Comparison of ENCODE assay signal across 20 cellular contexts in the genomic region with DNA sequence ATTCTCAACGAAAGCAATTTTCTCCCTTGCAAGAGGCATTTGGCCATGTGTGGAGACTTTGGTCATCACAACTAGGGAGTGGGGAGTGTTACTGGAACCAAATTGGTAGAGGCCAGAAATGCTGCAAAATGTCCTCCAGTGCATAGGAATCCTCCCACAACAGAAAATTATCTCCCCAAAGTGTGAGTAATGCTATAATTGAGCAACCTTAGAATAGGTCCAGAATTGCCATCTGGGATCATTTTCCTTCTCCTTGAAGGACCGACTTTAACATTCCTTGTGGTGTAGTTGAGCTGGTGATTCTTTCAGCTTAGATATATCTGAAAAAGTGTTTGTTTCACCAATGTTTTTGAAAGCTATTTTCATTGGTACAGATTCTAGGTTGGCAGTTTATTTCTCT.
DNase-seq lines count a peak whose midpoint lies in the region; FAIRE-seq and TF ChIP-seq lines count a peak whose summit lies in the region.
"Had no signal": no experiment of that assay in that cellular context is flagged by ENCODE, and none has a peak within 500 bp of the region (broad histone marks: within the 10 kb centered on the region; RNA-seq: fewer than 3 reads in every experiment).

No MANE protein-coding gene starts in this region.

- no peaks in the 10 kb centered on the region for H3K4me1 Mint-ChIP-seq in astrocyte (ENCODE audit: low read depth, unreplicated experiment)
- H3K4me1 Mint-ChIP-seq: activated CD4-positive, alpha-beta T cell treated with anti-CD3 and anti-CD28 coated beads, Interleukin-2, amount 10 ng/mL, durations not matched to agents 24 days and 14 days; activated CD8-positive, alpha-beta memory T cell treated with anti-CD3 and anti-CD28 coated beads, Interleukin-2, amount 10 ng/mL, durations not matched to agents 7 days and 5 days; GM23338; stimulated activated naive CD8-positive, alpha-beta T cell treated with anti-CD3 and anti-CD28 coated beads, Interleukin-15, amount 100 ng/mL, for 72 hours had no signal

- H3K4me3 Mint-ChIP-seq in astrocyte (ENCODE audit: unreplicated experiment) = no peak overlapping the region
- H3K4me3 Mint-ChIP-seq: activated CD4-positive, alpha-beta T cell treated with anti-CD3 and anti-CD28 coated beads, Interleukin-2, amount 10 ng/mL, durations not matched to agents 24 days and 14 days; activated CD8-positive, alpha-beta memory T cell treated with anti-CD3 and anti-CD28 coated beads, Interleukin-2, amount 10 ng/mL, durations not matched to agents 7 days and 5 days; GM23338; neural crest cell; stimulated activated naive CD8-positive, alpha-beta T cell treated with anti-CD3 and anti-CD28 coated beads, Interleukin-15, amount 100 ng/mL, for 72 hours had no signal

- no peaks in the 10 kb centered on the region for H3K36me3 ChIP-seq in astrocyte (ENCODE audit: insufficient read depth, low read length)
- H3K36me3 ChIP-seq: transverse colon had no signal

- no peaks in the 10 kb centered on the region for H3K9me3 Mint-ChIP-seq in astrocyte (ENCODE audit: unreplicated experiment)
- H3K9me3 Mint-ChIP-seq: activated CD4-positive, alpha-beta T cell treated with anti-CD3 and anti-CD28 coated beads, Interleukin-2, amount 10 ng/mL, durations not matched to agents 24 days and 14 days; activated T-helper 2 cell treated with anti-CD3 and anti-CD28 coated beads, Interferon-gamma antibody, Interleukin-2, Interleukin-4, amounts not matched to agents 10 μg/mL and 5 μg/mL and 100 μg/mL, durations not matched to agents 14 hours and 24 hours and 36 hours; GM23338; stimulated activated naive CD8-positive, alpha-beta T cell treated with anti-CD3 and anti-CD28 coated beads, Interleukin-15, amount 100 ng/mL, for 72 hours had no signal

- no peak overlapping the region for H3K27ac Mint-ChIP-seq in astrocyte (ENCODE audit: unreplicated experiment)
- H3K27ac Mint-ChIP-seq: activated CD4-positive, alpha-beta T cell treated with anti-CD3 and anti-CD28 coated beads, Interleukin-2, amount 10 ng/mL, durations not matched to agents 24 days and 14 days; activated CD8-positive, alpha-beta memory T cell treated with anti-CD3 and anti-CD28 coated beads, Interleukin-2, amount 10 ng/mL, durations not matched to agents 7 days and 5 days; activated T-helper 2 cell treated with anti-CD3 and anti-CD28 coated beads, Interferon-gamma antibody, Interleukin-2, Interleukin-4, amounts not matched to agents 10 μg/mL and 5 μg/mL and 100 μg/mL, durations not matched to agents 14 hours and 24 hours and 36 hours; GM23338; stimulated activated naive CD8-positive, alpha-beta T cell treated with anti-CD3 and anti-CD28 coated beads, Interleukin-15, amount 100 ng/mL, for 72 hours had no signal

- TF ChIP-seq CTCF in astrocyte (IDR thresholded peaks at IDR 0.05; ENCODE audit: insufficient read depth, low read depth, low read length) (no peak), fibroblast of the aortic adventitia (IDR thresholded peaks at IDR 0.05; ENCODE audit: insufficient read depth, low read length) (no peak)

- no peak for FAIRE-seq in astrocyte (lab: Jason Lieb, UNC)

- H3K9me3 ChIP-seq in astrocyte (ENCODE audit: insufficient read depth, low read depth, low read length) = no peaks in the 10 kb centered on the region
- H3K9me3 ChIP-seq: transverse colon had no signal

- H4K20me1 ChIP-seq in astrocyte (ENCODE audit: insufficient read depth, low read length) = no peaks in the 10 kb centered on the region

- no peaks in the 10 kb centered on the region for H3K27me3 ChIP-seq in astrocyte (ENCODE audit: insufficient read depth, low read length)
- H3K27me3 ChIP-seq: transverse colon had no signal

- peaks cover 2% of the 10 kb centered on the region for H3K4me1 ChIP-seq in astrocyte (ENCODE audit: insufficient read depth, low read length)
- H3K4me1 ChIP-seq: transverse colon had no signal

- H3K79me2 ChIP-seq in astrocyte (ENCODE audit: insufficient read depth, low read length) = no peaks in the 10 kb centered on the region

- no peak overlapping the region for H3K4me2 ChIP-seq in astrocyte (ENCODE audit: low read length)
- H3K4me2 ChIP-seq: GM23338 had no signal

- H3K4me3 ChIP-seq in astrocyte (ENCODE audit: insufficient read depth, low read depth, low read length) = no peak overlapping the region
- no peak overlapping the region for H3K4me3 ChIP-seq in fibroblast of the aortic adventitia (ENCODE audit: low read depth, low read length)
- H3K4me3 ChIP-seq: GM23338, transverse colon had no signal

- no peak overlapping the region for H2AFZ ChIP-seq in astrocyte (ENCODE audit: low read depth, low read length)
- H2AFZ ChIP-seq: GM23338 had no signal

- DNase-seq in GM03348 (ENCODE audit: low spot score) = peak; percentile 83
- peak; percentile 77 for DNase-seq in astrocyte (ENCODE audit: low read depth)
- DNase-seq in fibroblast of the aortic adventitia (ENCODE audit: low read depth) = peak; percentile 84
- DNase-seq in stromal cell of bone marrow (ENCODE audit: low read depth) = peak; percentile 48
- DNase-seq in activated T-cell treated with anti-CD3 and anti-CD28 coated beads, Interleukin-2, amount 50 U/mL, for 1 hour = no peak
- DNase-seq in SIG-M5 treated with dmso at 0.1 percent for 504 hours (lab: John Stamatoyannopoulos, UW; ENCODE audit: unreplicated experiment) = no peak
- no peak for DNase-seq in NCI-H2107 (lab: John Stamatoyannopoulos, UW)
- DNase-seq: activated CD4-positive, alpha-beta T cell treated with anti-CD3 and anti-CD28 coated beads, Interleukin-2, amount 10 ng/mL, durations not matched to agents 24 days and 14 days; activated CD8-positive, alpha-beta memory T cell treated with anti-CD3 and anti-CD28 coated beads, Interleukin-2, amount 10 ng/mL, durations not matched to agents 7 days and 5 days; central memory CD4-positive, alpha-beta T cell; MM.1S; SHP77 treated with DMSO at 0.1 percent for 48 hours; stimulated activated CD4-positive, alpha-beta T cell treated with anti-CD3 and anti-CD28 coated beads, Interleukin-4, amount 100 ng/mL, for 1 hour; stimulated activated naive CD8-positive, alpha-beta T cell treated with anti-CD3 and anti-CD28 coated beads, Interleukin-15, amount 100 ng/mL, for 72 hours; transverse colon had no signal

- no peaks in the 10 kb centered on the region for H3K36me3 Mint-ChIP-seq in astrocyte (ENCODE audit: low read depth, unreplicated experiment)
- H3K36me3 Mint-ChIP-seq: activated CD8-positive, alpha-beta memory T cell treated with anti-CD3 and anti-CD28 coated beads, Interleukin-2, amount 10 ng/mL, durations not matched to agents 7 days and 5 days had no signal

- H3K9ac ChIP-seq in astrocyte (ENCODE audit: low read length) = no peak overlapping the region

- no peak overlapping the region for H3K27ac ChIP-seq in astrocyte (ENCODE audit: low read depth, low read length)
- H3K27ac ChIP-seq: C4-2B, epithelial cell of prostate, transverse colon had no signal

- no peaks in the 10 kb centered on the region for H3K27me3 Mint-ChIP-seq in astrocyte (ENCODE audit: low read depth, unreplicated experiment)

Comparison
In these comparisons a context has a peak if more than half of its experiments do, and no peak if none do; other contexts are left out.
1. DNase-seq: peak in GM03348 (single experiment), astrocyte (single experiment), fibroblast of the aortic adventitia (single experiment) and stromal cell of bone marrow (single experiment); none in activated T-cell treated with anti-CD3 and anti-CD28 coated beads, Interleukin-2, amount 50 U/mL, for 1 hour (single experiment), SIG-M5 treated with dmso at 0.1 percent for 504 hours (single experiment) and NCI-H2107 (single experiment).